1 cellular context compared by ENCODE assay signal in the genomic region with DNA sequence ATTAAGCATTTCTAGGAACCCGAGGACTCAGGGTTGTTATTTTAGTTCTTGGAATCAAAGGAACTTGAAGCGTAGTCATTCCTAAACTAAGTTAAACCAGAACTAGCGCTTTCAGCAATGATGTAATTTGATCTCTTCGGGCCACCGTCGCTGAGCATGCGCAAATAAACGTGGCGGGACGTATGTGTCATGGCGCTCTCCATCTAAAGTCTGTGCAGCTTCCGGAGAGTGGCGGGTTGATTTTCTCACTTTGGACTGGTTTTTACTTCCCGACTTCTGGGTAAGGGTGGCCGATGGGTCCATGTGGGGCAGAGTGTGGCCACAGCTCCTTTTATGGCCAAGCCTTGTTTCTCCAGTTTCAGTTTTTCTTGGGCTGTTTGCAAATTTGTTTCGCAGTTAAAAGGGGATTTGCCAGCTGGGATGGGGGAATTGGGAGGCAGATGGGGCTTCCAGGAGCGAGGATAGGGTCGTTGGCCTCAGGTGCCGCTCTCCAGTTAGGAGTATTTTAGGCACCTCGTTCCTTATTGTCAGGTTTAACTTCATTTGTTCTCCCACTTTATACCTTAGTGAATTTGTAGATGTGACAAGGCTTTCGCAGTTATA.
TF ChIP-seq lines count a peak whose summit lies in the region.

CDKAL1 (plus strand) TSS at position 163 of the 603 bp plus-strand sequence. CDS start 11,894 bp downstream, outside the sequence.

TF ChIP-seq in HepG2, 621 proteins besides CTCF, POLR2A, EP300 and RAD21 (continued from another document):
- TF ChIP-seq AKAP8 (CRISPR knock-in tag; IDR thresholded peaks at IDR 0.05) = 0 out of 2 replicates have a peak, but pooled peaks have one; percentile 40
- no peak for TF ChIP-seq ZNF333 (CRISPR knock-in tag; IDR thresholded peaks at IDR 0.05; ENCODE audit: borderline replicate concordance)
- TF ChIP-seq ZNF646 (CRISPR knock-in tag; IDR thresholded peaks at IDR 0.05) = no peak
- no peak for TF ChIP-seq PRPF4 (IDR thresholded peaks at IDR 0.05; ENCODE audit: low read depth, low read length, poor library complexity, severe bottlenecking)
- no peak for TF ChIP-seq FLYWCH1 (CRISPR knock-in tag; IDR thresholded peaks at IDR 0.05)
- TF ChIP-seq DNMT1 (CRISPR knock-in tag; IDR thresholded peaks at IDR 0.05) = no peak
- 0 out of 2 replicates have a peak, but pooled peaks have one; percentile 54 for TF ChIP-seq ZNF777 (CRISPR knock-in tag; IDR thresholded peaks at IDR 0.05)
- 0 out of 2 replicates have a peak, but pooled peaks have one; percentile 38 for TF ChIP-seq UBTF (CRISPR knock-in tag; IDR thresholded peaks at IDR 0.05)
- no peak; the same call in 1 of the 2 replicates for TF ChIP-seq SMAD9 (CRISPR knock-in tag; IDR thresholded peaks at IDR 0.05)
- no peak for TF ChIP-seq CBX2 (IDR thresholded peaks at IDR 0.05; ENCODE audit: low read depth, low read length)
- TF ChIP-seq CBX2 (CRISPR knock-in tag; IDR thresholded peaks at IDR 0.05; ENCODE audit: low read depth) = 0 out of 2 replicates have a peak, but pooled peaks have one; percentile 27
- no peak for TF ChIP-seq JUND (CRISPR knock-in tag; IDR thresholded peaks at IDR 0.05)
- peak; percentile 66; the same call in 1 of the 2 replicates for TF ChIP-seq ZNF839 (CRISPR knock-in tag; IDR thresholded peaks at IDR 0.05; ENCODE audit: borderline replicate concordance)
- TF ChIP-seq U2AF2 (IDR thresholded peaks at IDR 0.05; ENCODE audit: low read depth, low read length) = no peak
- TF ChIP-seq, protein P1, sequence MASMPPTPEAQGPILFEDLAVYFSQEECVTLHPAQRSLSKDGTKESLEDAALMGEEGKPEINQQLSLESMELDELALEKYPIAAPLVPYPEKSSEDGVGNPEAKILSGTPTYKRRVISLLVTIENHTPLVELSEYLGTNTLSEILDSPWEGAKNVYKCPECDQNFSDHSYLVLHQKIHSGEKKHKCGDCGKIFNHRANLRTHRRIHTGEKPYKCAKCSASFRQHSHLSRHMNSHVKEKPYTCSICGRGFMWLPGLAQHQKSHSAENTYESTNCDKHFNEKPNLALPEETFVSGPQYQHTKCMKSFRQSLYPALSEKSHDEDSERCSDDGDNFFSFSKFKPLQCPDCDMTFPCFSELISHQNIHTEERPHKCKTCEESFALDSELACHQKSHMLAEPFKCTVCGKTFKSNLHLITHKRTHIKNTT (CRISPR knock-in tag; IDR thresholded peaks at IDR 0.05) = no peak
- TF ChIP-seq ZNF20 (CRISPR knock-in tag; IDR thresholded peaks at IDR 0.05) = no peak
- TF ChIP-seq ZNF558 (CRISPR knock-in tag; IDR thresholded peaks at IDR 0.05; ENCODE audit: borderline replicate concordance) = no peak
- 0 out of 2 replicates have a peak, but pooled peaks have one; percentile 50 for TF ChIP-seq SRF (IDR thresholded peaks at IDR 0.05; ENCODE audit: low read depth, low read length)
- peak; percentile 25; the same call in 1 of the 2 replicates for TF ChIP-seq FOXP4 (CRISPR knock-in tag; IDR thresholded peaks at IDR 0.05)
